16 cellular contexts compared by ENCODE assay signal in the genomic region with DNA sequence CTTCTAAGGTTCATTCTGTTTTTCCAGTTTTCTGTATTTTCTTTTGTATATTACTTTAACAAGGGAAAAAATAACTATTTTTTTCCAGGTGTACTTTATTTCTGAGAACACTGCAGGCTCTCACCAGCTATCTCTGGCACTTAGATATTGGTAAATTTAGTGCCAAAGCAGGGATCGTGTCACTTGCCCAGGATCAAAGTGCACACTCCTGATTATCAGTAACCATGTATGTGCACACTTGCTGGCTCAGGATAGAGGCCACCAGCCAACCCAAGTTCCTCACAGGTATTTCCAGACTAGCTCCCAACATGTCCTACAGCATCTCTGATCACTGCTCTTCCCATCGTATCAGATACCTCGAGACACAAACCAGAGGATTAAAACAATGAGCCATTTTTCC. TPM values are rescaled to one million over a fixed set of nuclear protein-coding genes. Genes with fewer than 3 reads are reported as not detected.
DNase-seq lines count a peak whose midpoint lies in the region; ATAC-seq, FAIRE-seq and TF ChIP-seq lines count a peak whose summit lies in the region.
"Had no signal": no experiment of that assay in that cellular context is flagged by ENCODE, and none has a peak within 500 bp of the region (broad histone marks: within the 10 kb centered on the region; RNA-seq: fewer than 3 reads in every experiment).

No MANE protein-coding gene starts in this region.

- H2AFZ ChIP-seq in GM23338 = peak overlapping the region; percentile 48; the same call in 1 of the 2 replicates
- peak overlapping the region; percentile 55; the same call in 1 of the 2 replicates for H2AFZ ChIP-seq in K562 (ENCODE audit: low read depth, low read length)
- H2AFZ ChIP-seq in osteoblast (ENCODE audit: low read length) = peak overlapping the region; percentile 47
- H2AFZ ChIP-seq in GM23248 = no peak overlapping the region

- H3K27me3 ChIP-seq in GM23338 (ENCODE audit: insufficient read depth) (peaks cover 6% of the 10 kb centered on the region), K562 (ENCODE audit: control insufficient read depth in 2 of 2, insufficient read depth in 2 of 2, low read length in 2 of 2) (no peaks in the 10 kb centered on the region), endodermal cell (ENCODE audit: control insufficient read depth, insufficient read depth, low read length, poor library complexity, severe bottlenecking) (no peaks in the 10 kb centered on the region), osteoblast (ENCODE audit: insufficient read depth, low read length) (no peaks in the 10 kb centered on the region), GM23248 (replicated peaks; ENCODE audit: insufficient read depth) (no peaks in the 10 kb centered on the region)
- H3K27me3 ChIP-seq: BLaER1 treated with 17β-estradiol and CSF1 and Interleukin-3, amounts not matched to agents 10 nM and 100 nM had no signal

- no peaks in the 10 kb centered on the region for H3K9me3 ChIP-seq in K562 (replicated peaks; ENCODE audit: control insufficient read depth, insufficient read depth, low read depth, low read length)
- H3K9me3 ChIP-seq in endodermal cell (ENCODE audit: control insufficient read depth, low read length) = no peaks in the 10 kb centered on the region
- no peaks in the 10 kb centered on the region for H3K9me3 ChIP-seq in osteoblast (ENCODE audit: low read depth, low read length)
- H3K9me3 ChIP-seq in GM23248 (ENCODE audit: low read depth) = no peaks in the 10 kb centered on the region
- H3K9me3 ChIP-seq: BLaER1 treated with 17β-estradiol and CSF1 and Interleukin-3, amounts not matched to agents 10 nM and 100 nM had no signal

- ATAC-seq in GM23338 (no peak), K562 (no peak)
- ATAC-seq in stimulated activated naive CD8-positive, alpha-beta T cell treated with anti-CD3 and anti-CD28 coated beads, Interleukin-15, amount 100 ng/mL, for 72 hours = no peak
- ATAC-seq in activated CD8-positive, alpha-beta T cell treated with anti-CD3 and anti-CD28 coated beads for 36 hours = no peak
- ATAC-seq: GM12878 had no signal

- POLR2A ChIA-PET in K562 (lab: Yijun Ruan, JAX) = interaction anchor here (0.6 to 2.6 kb wide), 5 partner anchors 9 to 240 kb away, joined by 3 to 10 read pairs (median 3); no protein-coding TSS in a partner anchor
- POLR2A ChIA-PET in activated CD8-positive, alpha-beta T cell treated with anti-CD3 and anti-CD28 coated beads for 36 hours (lab: Charles Lee) = no interaction called here

- no TSS peak for BruUV-seq in K562 (replicated peaks; lab: Mats Ljungman, UMichigan)

- no peak overlapping the region for H3K27ac Mint-ChIP-seq in GM23338
- H3K27ac Mint-ChIP-seq in endodermal cell = peak overlapping the region; percentile 74
- no peak overlapping the region for H3K27ac Mint-ChIP-seq in stimulated activated naive CD8-positive, alpha-beta T cell treated with anti-CD3 and anti-CD28 coated beads, Interleukin-15, amount 100 ng/mL, for 72 hours
- H3K27ac Mint-ChIP-seq in activated CD8-positive, alpha-beta T cell treated with anti-CD3 and anti-CD28 coated beads for 36 hours = no peak overlapping the region
- H3K27ac Mint-ChIP-seq: HFFc6 had no signal

- H3K4me3 Mint-ChIP-seq in GM23338 (no peak overlapping the region), endodermal cell (no peak overlapping the region)
- H3K4me3 Mint-ChIP-seq in stimulated activated naive CD8-positive, alpha-beta T cell treated with anti-CD3 and anti-CD28 coated beads, Interleukin-15, amount 100 ng/mL, for 72 hours = no peak overlapping the region
- no peak overlapping the region for H3K4me3 Mint-ChIP-seq in activated CD8-positive, alpha-beta T cell treated with anti-CD3 and anti-CD28 coated beads for 36 hours
- H3K4me3 Mint-ChIP-seq: HFFc6 had no signal

- H3K36me3 Mint-ChIP-seq in GM23338 (ENCODE audit: low read depth) (no peaks in the 10 kb centered on the region), endodermal cell (ENCODE audit: low read depth) (no peaks in the 10 kb centered on the region)
- H3K36me3 Mint-ChIP-seq in activated CD8-positive, alpha-beta T cell treated with anti-CD3 and anti-CD28 coated beads for 36 hours (ENCODE audit: low read depth) = no peaks in the 10 kb centered on the region
- H3K36me3 Mint-ChIP-seq: CD4-positive, CD25-positive, alpha-beta regulatory T cell had no signal

- intact Hi-C loops in K562 (cut with micrococcal nuclease) = no loop called here
- intact Hi-C loops in activated CD8-positive, alpha-beta T cell treated with anti-CD3 and anti-CD28 coated beads for 36 hours (cut with micrococcal nuclease) = no loop called here

- H4K20me1 ChIP-seq in GM23338 (replicated peaks; ENCODE audit: insufficient read depth) (no peaks in the 10 kb centered on the region), K562 (replicated peaks; ENCODE audit: control insufficient read depth, insufficient read depth, low read length) (no peaks in the 10 kb centered on the region), osteoblast (ENCODE audit: insufficient read depth, low read length) (no peaks in the 10 kb centered on the region), GM23248 (ENCODE audit: insufficient read depth) (no peaks in the 10 kb centered on the region)
- H4K20me1 ChIP-seq: BLaER1 treated with 17β-estradiol and CSF1 and Interleukin-3, amounts not matched to agents 10 nM and 100 nM had no signal

- TF ChIP-seq CTCF in GM23338 (conservative IDR thresholded peaks at IDR 0.05; ENCODE audit: low read depth in 2 of 2) (no peak), K562 (IDR thresholded peaks at IDR 0.05 in 2 of 3, conservative IDR thresholded peaks at IDR 0.05 in 1 of 3; ENCODE audit: insufficient read depth in 2 of 3, low read depth in 1 of 3, low read length in 3 of 3) (no peak), endodermal cell (conservative IDR thresholded peaks at IDR 0.05) (no peak), osteoblast (IDR thresholded peaks at IDR 0.05; ENCODE audit: extremely low read depth, low read depth, low read length) (no peak)
- no peak for TF ChIP-seq CTCF in activated CD8-positive, alpha-beta T cell treated with anti-CD3 and anti-CD28 coated beads for 36 hours (IDR thresholded peaks at IDR 0.05)

- no peaks in the 10 kb centered on the region for H3K9me1 ChIP-seq in K562 (ENCODE audit: control insufficient read depth, insufficient read depth, low read length)

- DNase-seq in GM23338 (ENCODE audit: low spot score) = no peak
- DNase-seq in K562 (ENCODE audit: extremely low read depth in 1 of 4, low spot score in 3 of 4) = no peak
- peak; percentile 20 for DNase-seq in endodermal cell
- DNase-seq in osteoblast (ENCODE audit: insufficient read length, low spot score, missing footprints) = no peak
- DNase-seq in GM23248 = no peak
- no peak for DNase-seq in stimulated activated naive CD8-positive, alpha-beta T cell treated with anti-CD3 and anti-CD28 coated beads, Interleukin-15, amount 100 ng/mL, for 72 hours
- DNase-seq in NCI-H2107 (lab: John Stamatoyannopoulos, UW) = no peak
- no peak for DNase-seq in activated CD8-positive, alpha-beta T cell treated with anti-CD3 and anti-CD28 coated beads for 36 hours
- DNase-seq: 8988T; AML-193; CD4-positive, CD25-positive, alpha-beta regulatory T cell; HCEC 1CT; HFFc6 had no signal

- no peak overlapping the region for H3K4me3 ChIP-seq in GM23338
- no peak overlapping the region for H3K4me3 ChIP-seq in K562
- no peak overlapping the region for H3K4me3 ChIP-seq in endodermal cell (ENCODE audit: low read length)
- no peak overlapping the region for H3K4me3 ChIP-seq in osteoblast (ENCODE audit: insufficient read depth, low read length)
- no peak overlapping the region for H3K4me3 ChIP-seq in GM23248
- H3K4me3 ChIP-seq: BLaER1 treated with 17β-estradiol and CSF1 and Interleukin-3, amounts not matched to agents 10 nM and 100 nM; GM12878 had no signal

- peaks cover 24% of the 10 kb centered on the region for H3K4me1 ChIP-seq in GM23338 (ENCODE audit: insufficient read depth)
- H3K4me1 ChIP-seq in K562 (replicated peaks in 1 of 2; ENCODE audit: control insufficient read depth in 2 of 2, insufficient read depth in 2 of 2, low read length in 2 of 2) = peaks cover 9 to 16% of the 10 kb centered on the region in 2 experiments; a peak in 4 of 5 replicates
- peaks cover 8% of the 10 kb centered on the region for H3K4me1 ChIP-seq in endodermal cell (ENCODE audit: control insufficient read depth, insufficient read depth, low read length)
- no peaks in the 10 kb centered on the region for H3K4me1 ChIP-seq in osteoblast (ENCODE audit: insufficient read depth, low read length)
- H3K4me1 ChIP-seq in GM23248 (ENCODE audit: insufficient read depth) = no peaks in the 10 kb centered on the region

- H3K9me3 Mint-ChIP-seq in GM23338 (no peaks in the 10 kb centered on the region), endodermal cell (no peaks in the 10 kb centered on the region)
- H3K9me3 Mint-ChIP-seq in stimulated activated naive CD8-positive, alpha-beta T cell treated with anti-CD3 and anti-CD28 coated beads, Interleukin-15, amount 100 ng/mL, for 72 hours = no peaks in the 10 kb centered on the region
- no peaks in the 10 kb centered on the region for H3K9me3 Mint-ChIP-seq in activated CD8-positive, alpha-beta T cell treated with anti-CD3 and anti-CD28 coated beads for 36 hours
- H3K9me3 Mint-ChIP-seq: HFFc6 had no signal

- no peak for TF ChIP-seq RAD21 in K562 (CRISPR knock-in tag; conservative IDR thresholded peaks at IDR 0.05 in 1 of 2, IDR thresholded peaks at IDR 0.05 in 1 of 2)

- peaks cover 11% of the 10 kb centered on the region for H3F3A ChIP-seq in GM23338 (replicated peaks; ENCODE audit: low read depth)
- no peaks in the 10 kb centered on the region for H3F3A ChIP-seq in GM23248 (ENCODE audit: insufficient read depth)

- no peak for TF ChIP-seq POLR2A in K562 (conservative IDR thresholded peaks at IDR 0.05)

- H3K4me2 ChIP-seq in GM23338 (no peak overlapping the region), K562 (ENCODE audit: insufficient read depth, low read length) (no peak overlapping the region), osteoblast (ENCODE audit: insufficient read depth, low read length) (no peak overlapping the region), GM23248 (ENCODE audit: unreplicated experiment) (no peak overlapping the region)
- H3K4me2 ChIP-seq: BLaER1 treated with 17β-estradiol and CSF1 and Interleukin-3, amounts not matched to agents 10 nM and 100 nM had no signal

- H3K27ac ChIP-seq in GM23338 (ENCODE audit: low read depth) (no peak overlapping the region), K562 (ENCODE audit: extremely low read depth, low read depth, low read length) (no peak overlapping the region), endodermal cell (ENCODE audit: low read depth, low read length) (no peak overlapping the region), osteoblast (ENCODE audit: low read depth, low read length) (no peak overlapping the region), GM23248 (no peak overlapping the region)
- H3K27ac ChIP-seq: BLaER1 treated with 17β-estradiol and CSF1 and Interleukin-3, amounts not matched to agents 10 nM and 100 nM had no signal

- FAIRE-seq in K562 (lab: Jason Lieb, UNC) = no peak
- FAIRE-seq: GM12878, GM18507 had no signal

- CTCF ChIA-PET in K562 (lab: Yijun Ruan, JAX; ENCODE audit: low intra/inter-chr PET ratio) = no interaction called here
- CTCF ChIA-PET in activated CD8-positive, alpha-beta T cell treated with anti-CD3 and anti-CD28 coated beads for 36 hours (lab: Charles Lee) = interaction anchor here (1.0 to 2.5 kb wide), 3 partner anchors 9 to 265 kb away, joined by 3 to 8 read pairs (median 3); no protein-coding TSS in a partner anchor

- in situ Hi-C loops in K562 (cut with MboI) (no loop called here), GM23248 (cut with MboI) (no loop called here)

- TF ChIP-seq EP300 in K562 (IDR thresholded peaks at IDR 0.05; ENCODE audit: low read length) = no peak

- H3K79me2 ChIP-seq in GM23338 (replicated peaks; ENCODE audit: insufficient read depth) (no peaks in the 10 kb centered on the region), K562 (ENCODE audit: control insufficient read depth, insufficient read depth, low read length) (no peaks in the 10 kb centered on the region; the same call in 2 of the 3 replicates), osteoblast (ENCODE audit: insufficient read depth, low read length) (no peaks in the 10 kb centered on the region), GM23248 (ENCODE audit: insufficient read depth) (no peaks in the 10 kb centered on the region)

- no peaks in the 10 kb centered on the region for H3K36me3 ChIP-seq in GM23338 (ENCODE audit: insufficient read depth)
- no peaks in the 10 kb centered on the region for H3K36me3 ChIP-seq in K562 (ENCODE audit: control insufficient read depth, insufficient read depth, low read length)
- H3K36me3 ChIP-seq in endodermal cell (ENCODE audit: control insufficient read depth, insufficient read depth, low read length) = no peaks in the 10 kb centered on the region
- no peaks in the 10 kb centered on the region for H3K36me3 ChIP-seq in osteoblast (ENCODE audit: insufficient read depth, low read length)
- no peaks in the 10 kb centered on the region for H3K36me3 ChIP-seq in GM23248 (ENCODE audit: low read depth)
- H3K36me3 ChIP-seq: BLaER1 treated with 17β-estradiol and CSF1 and Interleukin-3, amounts not matched to agents 10 nM and 100 nM had no signal

- no peaks in the 10 kb centered on the region for H3K9me2 ChIP-seq in GM23338 (ENCODE audit: insufficient read depth)
- no peaks in the 10 kb centered on the region for H3K9me2 ChIP-seq in GM23248 (ENCODE audit: insufficient read depth)

- WGBS in K562 (ENCODE audit: insufficient coverage, low coverage, missing lambda C conversion rate) = 64% methylated on average over 3 of the region's 3 CpGs
- WGBS in endodermal cell (ENCODE audit: insufficient coverage in 1 of 2, insufficient read length in 1 of 2), 2 experiments = 91 to 96% methylated on average over 1 to 3 of the region's 3 CpGs
- WGBS in GM23248 (ENCODE audit: low coverage in 1 of 2, low lambda C conversion rate in 2 of 2, missing lambda C conversion rate in 2 of 2), 2 experiments = 77 to 88% methylated on average over 3 of the region's 3 CpGs

- H3K9ac ChIP-seq in K562 (ENCODE audit: insufficient read depth in 1 of 2, low read depth in 2 of 2, low read length in 2 of 2) = no peak overlapping the region; a peak in 1 of 4 replicates
- H3K9ac ChIP-seq in endodermal cell (ENCODE audit: extremely low read depth, low read length, poor library complexity, severe bottlenecking) = no peak overlapping the region
- H3K9ac ChIP-seq in GM23248 = no peak overlapping the region
- H3K9ac ChIP-seq: BLaER1 treated with 17β-estradiol and CSF1 and Interleukin-3, amounts not matched to agents 10 nM and 100 nM had no signal

- H3K27me3 Mint-ChIP-seq in GM23338 (ENCODE audit: insufficient read depth, low read depth, poor library complexity) (peaks cover 14% of the 10 kb centered on the region), endodermal cell (ENCODE audit: insufficient read depth) (no peaks in the 10 kb centered on the region)
- H3K27me3 Mint-ChIP-seq in stimulated activated naive CD8-positive, alpha-beta T cell treated with anti-CD3 and anti-CD28 coated beads, Interleukin-15, amount 100 ng/mL, for 72 hours = peaks cover 29% of the 10 kb centered on the region
- H3K27me3 Mint-ChIP-seq in activated CD8-positive, alpha-beta T cell treated with anti-CD3 and anti-CD28 coated beads for 36 hours = peaks cover 12% of the 10 kb centered on the region

- peaks cover 34% of the 10 kb centered on the region for H3K4me1 Mint-ChIP-seq in GM23338
- H3K4me1 Mint-ChIP-seq in endodermal cell = peaks cover 40% of the 10 kb centered on the region
- peaks cover 9% of the 10 kb centered on the region for H3K4me1 Mint-ChIP-seq in stimulated activated naive CD8-positive, alpha-beta T cell treated with anti-CD3 and anti-CD28 coated beads, Interleukin-15, amount 100 ng/mL, for 72 hours
- peaks cover 6% of the 10 kb centered on the region for H3K4me1 Mint-ChIP-seq in activated CD8-positive, alpha-beta T cell treated with anti-CD3 and anti-CD28 coated beads for 36 hours (ENCODE audit: low read depth)

RNA-seq across cellular contexts. Expression of a gene that starts 5.8 kb away (rescaled TPM):
- 80.5 and 94.8 TPM in 2 replicates for total RNA-seq in GM23338 (2014; rRNA removed; shearing (Covaris generic))
- polyA plus RNA-seq in GM23338 (2016; fragmentation: Nextera tagmentation; extraction: Ambion mirVana) (28.1 and 32.3 TPM in 2 replicates), K562 (2011; rRNA removed) (4.1 and 4.3 TPM in 2 replicates), K562 (2014; fragmentation: Illumina TruSeq; extraction: Trizol) (5.1 and 5.3 TPM in 2 replicates), K562 (2014; fragmentation: Nextera tagmentation; extraction: Ambion mirVana) (1 to 10 TPM; 3.7 to 7.7 TPM), K562 (2014; rRNA removed) (4.5 and 5.3 TPM in 2 replicates), GM23248 (2016; fragmentation: Nextera tagmentation; extraction: Ambion mirVana) (0.13 and 0.15 TPM in 2 replicates)
- total RNA-seq in K562 (2011; cell fraction: chromatin; rRNA removed; ENCODE audit: low replicate concordance) = 12.4 and 17.4 TPM in 2 replicates
- 14.3 and 15.3 TPM in 2 replicates for total RNA-seq in K562 (2011; cell fraction: nucleolus; rRNA removed)
- 21.9 and 32.4 TPM in 2 replicates for total RNA-seq in K562 (2011; cell fraction: nucleoplasm; rRNA removed)
- total RNA-seq in K562 (2014; rRNA removed) (8.8 and 9.7 TPM in 2 replicates), K562 (2014; rRNA removed; fragmentation: Illumina TruSeq; extraction: Trizol) (7.2 and 7.7 TPM in 2 replicates), K562 (2015; rRNA removed; fragmentation: Illumina TruSeq; extraction: Trizol) (5.6 and 5.9 TPM in 2 replicates), K562 (2021) (14.6 and 15.8 TPM in 2 replicates), endodermal cell (1,000 to 10,000 TPM; 1,055 to 1,188 TPM), osteoblast (10.6 and 12.7 TPM in 2 replicates)
- polyA plus RNA-seq in K562 (2011; cell fraction: cytosol; rRNA removed) = 3.2 and 4.3 TPM in 2 replicates
- 7.6 and 8.4 TPM in 2 replicates for polyA plus RNA-seq in K562 (2011; cell fraction: nucleus; rRNA removed)
- 3.3 and 4.3 TPM in 2 replicates for polyA plus RNA-seq in K562 (2012)
- 10.9 and 12.2 TPM in 2 replicates for polyA minus RNA-seq in K562 (2011; rRNA and poly(A)+ RNA removed)
- polyA minus RNA-seq in K562 (2011; cell fraction: cytosol; rRNA and poly(A)+ RNA removed) = 11.1 and 12.5 TPM in 2 replicates
- 12.0 and 16.7 TPM in 2 replicates for polyA minus RNA-seq in K562 (2011; cell fraction: nucleus; rRNA and poly(A)+ RNA removed)
- 95.5 TPM for polyA plus RNA-seq in endodermal cell (2013, experiment 1 of 2)
- polyA plus RNA-seq in endodermal cell (2013, experiment 2 of 2) = 122 TPM
- under 0.01 and 0.13 TPM in 2 replicates for total RNA-seq in GM23248 (2014; rRNA removed; shearing (Covaris generic))
- 1 to 10 TPM; 1.7 TPM for total RNA-seq in activated CD8-positive, alpha-beta T cell treated with anti-CD3 and anti-CD28 coated beads for 36 hours

Comparison
In these comparisons a context has a peak if more than half of its experiments do, and no peak if none do; other contexts are left out.
1. RNA of a gene that starts 5.8 kb away (total RNA-seq): 1,055 to 1,188 TPM in endodermal cell; 80.5 to 94.8 TPM in GM23338, 10.6 to 12.7 TPM in osteoblast, 5.6 to 32.4 TPM in K562, 1.7 TPM in activated CD8-positive, alpha-beta T cell treated with anti-CD3 and anti-CD28 coated beads for 36 hours and under 0.01 to 0.13 TPM in GM23248; every median in the first group is over 10 times any median in the second.